In genomic region chr9:135885100-135885853, GRCh38 we compare ENCODE assay signal across 1 cellular context.
TF ChIP-seq lines count a peak whose summit lies in the region.

No MANE protein-coding gene starts in this region.

TF ChIP-seq in H1, 55 proteins besides CTCF, POLR2A, EP300 and RAD21:
- TF ChIP-seq BRCA1 (IDR thresholded peaks at IDR 0.05; ENCODE audit: low read depth, low read length): no peak
- TF ChIP-seq CHD1 (IDR thresholded peaks at IDR 0.05; ENCODE audit: low read depth, low read length): no peak
- no peak for TF ChIP-seq PHF8 (conservative IDR thresholded peaks at IDR 0.05; ENCODE audit: low read depth, low read length)
- no peak for TF ChIP-seq ATF3 (IDR thresholded peaks at IDR 0.05; ENCODE audit: insufficient read depth, low read depth, low read length)
